9 cellular contexts compared by ENCODE assay signal in the genomic region with DNA sequence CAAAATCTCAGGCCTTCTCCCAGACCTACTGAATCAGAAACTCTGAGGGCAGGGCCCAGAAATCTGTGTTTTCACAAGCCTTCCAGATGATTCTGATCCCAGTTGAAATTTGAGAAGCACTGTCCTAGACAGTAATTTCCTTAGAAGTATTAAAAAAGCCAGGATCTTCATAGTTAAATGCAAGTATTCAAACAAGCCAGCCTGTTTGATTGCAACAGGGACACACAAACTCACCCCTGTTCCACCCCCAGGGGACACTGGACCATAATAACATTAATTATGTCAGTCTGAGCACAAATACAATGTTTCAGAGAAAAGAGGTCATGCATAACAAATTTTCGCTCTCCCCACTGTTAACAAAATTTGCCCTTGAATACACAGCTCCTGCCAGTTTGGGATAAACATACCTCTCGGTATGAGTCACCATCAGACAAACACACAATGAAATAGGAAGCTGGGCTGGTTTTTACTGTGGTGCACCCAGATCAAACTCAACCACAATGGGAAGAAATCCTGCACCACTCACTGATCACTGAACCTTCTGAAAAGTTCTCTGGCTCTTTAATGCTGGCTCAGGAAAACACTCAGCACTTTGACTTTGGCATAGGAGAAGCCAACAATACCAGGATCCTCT. TPM values are rescaled to one million over a fixed set of nuclear protein-coding genes. Genes with fewer than 3 reads are reported as not detected.
A peak's percentile ranks its signal among the peaks of the same experiment; 100 is the strongest.
DNase-seq lines count a peak whose midpoint lies in the region; ATAC-seq and TF ChIP-seq lines count a peak whose summit lies in the region.
"Had no signal": no experiment of that assay in that cellular context is flagged by ENCODE, and none has a peak within 500 bp of the region (broad histone marks: within the 10 kb centered on the region; RNA-seq: fewer than 3 reads in every experiment).

No MANE protein-coding gene starts in this region.

- no peak for TF ChIP-seq CTCF in foreskin fibroblast (IDR thresholded peaks at IDR 0.05; ENCODE audit: low read depth, low read length)

- no peaks in the 10 kb centered on the region for H3K27me3 ChIP-seq in H7 (ENCODE audit: control insufficient read depth, insufficient read depth, low read length)

- H3K36me3 Mint-ChIP-seq in stimulated activated effector memory CD8-positive, alpha-beta T cell treated with anti-CD3 and anti-CD28 coated beads, Interleukin-12 subunit alpha, Interleukin-12 subunit beta, amount 100 ng/mL, for 72 hours = no peaks in the 10 kb centered on the region

- H3K4me3 Mint-ChIP-seq in stimulated activated effector memory CD8-positive, alpha-beta T cell treated with anti-CD3 and anti-CD28 coated beads, Interleukin-12 subunit alpha, Interleukin-12 subunit beta, amount 100 ng/mL, for 72 hours = no peak overlapping the region

- no peaks in the 10 kb centered on the region for H3K9me3 Mint-ChIP-seq in stimulated activated effector memory CD8-positive, alpha-beta T cell treated with anti-CD3 and anti-CD28 coated beads, Interleukin-12 subunit alpha, Interleukin-12 subunit beta, amount 100 ng/mL, for 72 hours

- no peaks in the 10 kb centered on the region for H3K4me1 Mint-ChIP-seq in stimulated activated effector memory CD8-positive, alpha-beta T cell treated with anti-CD3 and anti-CD28 coated beads, Interleukin-12 subunit alpha, Interleukin-12 subunit beta, amount 100 ng/mL, for 72 hours

- H3K36me3 ChIP-seq in H7 (replicated peaks; ENCODE audit: control insufficient read depth, insufficient read depth, low read length) = no peaks in the 10 kb centered on the region

- DNase-seq in H7 (peak; percentile 19), RPMI7951 (ENCODE audit: low read depth) (peak; percentile 91), foreskin fibroblast (peak; percentile 75 to 87), NCI-H82 treated with DMSO at 0.1 percent for 48 hours (lab: John Stamatoyannopoulos, UW; ENCODE audit: unreplicated experiment) (no peak)
- DNase-seq in stimulated activated effector memory CD8-positive, alpha-beta T cell treated with anti-CD3 and anti-CD28 coated beads, Interleukin-12 subunit alpha, Interleukin-12 subunit beta, amount 100 ng/mL, for 72 hours (ENCODE audit: low spot score in 2 of 2) = no peak
- DNase-seq: NCI-H2171 treated with DMSO at 0.1 percent for 48 hours had no signal

- peak overlapping the region in 12 of 21 experiments; percentile 3 to 69 (median 26) for H3K27ac ChIP-seq in skin epidermis

- H3K4me3 ChIP-seq in H7 (ENCODE audit: insufficient read depth, low read depth, low read length) (no peak overlapping the region), foreskin fibroblast (ENCODE audit: low read depth in 1 of 2, low read length in 2 of 2) (no peak overlapping the region), skin epidermis (no peak overlapping the region)

- H3K27ac Mint-ChIP-seq in stimulated activated effector memory CD8-positive, alpha-beta T cell treated with anti-CD3 and anti-CD28 coated beads, Interleukin-12 subunit alpha, Interleukin-12 subunit beta, amount 100 ng/mL, for 72 hours = no peak overlapping the region

- ATAC-seq in stimulated activated effector memory CD8-positive, alpha-beta T cell treated with anti-CD3 and anti-CD28 coated beads, Interleukin-12 subunit alpha, Interleukin-12 subunit beta, amount 100 ng/mL, for 72 hours = no peak
- ATAC-seq in HG02610 (IDR thresholded peaks at IDR 0.05; ENCODE audit: unreplicated experiment) (no peak), GM21737 (IDR thresholded peaks at IDR 0.05; ENCODE audit: unreplicated experiment) (no peak)

RNA-seq across cellular contexts. Expression of gene ABLIM1, which starts 34.3 kb away (rescaled TPM):
- total RNA-seq in H7 (2014; rRNA removed; shearing (Covaris generic)) = 21.7 and 29.5 TPM in 2 replicates
- total RNA-seq in RPMI7951 (2014; rRNA removed; shearing (Covaris generic)) = 0.20 and 0.24 TPM in 2 replicates

Comparison
In these comparisons a context has a peak if more than half of its experiments do, and no peak if none do; other contexts are left out.
1. DNase-seq: peak in H7 (single experiment), RPMI7951 (single experiment) and foreskin fibroblast (2 of 2); none in stimulated activated effector memory CD8-positive, alpha-beta T cell treated with anti-CD3 and anti-CD28 coated beads, Interleukin-12 subunit alpha, Interleukin-12 subunit beta, amount 100 ng/mL, for 72 hours (0 of 2) and NCI-H82 treated with DMSO at 0.1 percent for 48 hours (single experiment).
2. RNA of gene ABLIM1, which starts 34.3 kb away (total RNA-seq): 21.7 to 29.5 TPM in H7; 0.20 to 0.24 TPM in RPMI7951; every median in the first group is over 10 times any median in the second.